In genomic region chr17:50680543-50681259, GRCh38 we compare ENCODE assay signal across 4 cellular contexts. TPM values are rescaled to one million over a fixed set of nuclear protein-coding genes. Genes with fewer than 3 reads are reported as not detected.
"Had no signal": no experiment of that assay in that cellular context is flagged by ENCODE, and none has a peak within 500 bp of the region (broad histone marks: within the 10 kb centered on the region; RNA-seq: fewer than 3 reads in every experiment).

No MANE protein-coding gene starts in this region.

RNA-seq across cellular contexts. Expression of gene ABCC3, which starts 46.0 kb away (rescaled TPM):
- total RNA-seq: activated CD8-positive, alpha-beta memory T cell treated with anti-CD3 and anti-CD28 coated beads for 36 hours; activated naive CD8-positive, alpha-beta T cell treated with anti-CD3 and anti-CD28 coated beads for 36 hours; activated T-helper 1 cell treated with anti-CD3 and anti-CD28 coated beads, Interleukin-12 subunit alpha, Interleukin-12 subunit beta, Interleukin-2, Interleukin-4 antibody, amounts not matched to agents 30 ng/mL and 10 ng/mL and 1 ng/mL, durations not matched to agents 14 hours and 24 hours and 36 hours; natural killer cell treated with Interleukin-12 subunit alpha and Interleukin-12 subunit beta and Interleukin-15 and Interleukin-18, amount 100 ng/mL, for 72 hours had no signal
